10 cellular contexts compared by ENCODE assay signal in the genomic region with DNA sequence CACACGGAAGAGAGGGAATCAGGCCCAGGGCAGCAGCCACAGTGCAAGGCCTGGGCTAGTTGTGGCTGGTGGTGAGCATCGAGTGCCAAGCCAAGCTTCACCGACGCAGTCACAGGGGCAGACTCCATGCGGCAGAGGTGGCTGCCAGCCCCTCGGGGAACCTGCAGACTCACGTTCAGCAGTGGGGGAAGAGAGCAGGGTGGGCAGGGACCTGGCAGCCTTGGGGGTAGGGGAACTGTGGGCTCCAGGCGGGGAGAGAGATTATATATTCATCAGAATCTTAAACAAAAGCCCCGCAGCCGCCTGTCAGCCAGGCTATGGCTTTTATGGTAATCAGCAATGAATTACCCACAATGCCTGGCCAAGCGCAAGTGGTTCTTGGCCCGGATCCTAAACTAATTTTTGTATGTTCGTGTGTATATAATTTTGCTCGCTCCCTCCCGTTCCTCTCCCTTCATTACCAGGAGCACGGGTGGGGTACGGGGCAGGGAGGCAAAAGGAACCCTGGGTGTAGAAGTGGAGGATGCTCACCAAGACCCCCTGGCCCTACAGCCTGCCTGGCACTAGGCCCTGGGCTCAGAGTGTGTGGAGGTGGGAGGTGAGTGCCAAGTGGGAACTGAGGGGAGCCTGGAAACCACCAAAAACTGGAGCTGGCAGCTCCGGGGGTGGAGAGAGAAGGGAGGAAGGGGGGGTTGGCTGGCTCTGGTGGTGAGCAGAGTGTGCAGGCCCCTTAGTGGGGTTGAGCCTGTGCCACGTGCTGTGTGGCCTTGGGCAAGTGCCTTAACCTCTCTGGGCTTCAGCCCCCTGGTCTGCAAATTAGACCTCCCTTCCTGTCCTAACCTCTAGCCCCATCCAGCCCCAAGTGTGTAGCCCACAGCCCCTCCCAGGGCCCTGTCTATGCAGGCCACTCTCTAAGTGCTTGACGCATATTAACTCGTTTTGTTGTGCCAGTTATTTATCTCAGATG. TPM values are rescaled to one million over a fixed set of nuclear protein-coding genes. Genes with fewer than 3 reads are reported as not detected.
A peak's percentile ranks its signal among the peaks of the same experiment; 100 is the strongest.
DNase-seq lines count a peak whose midpoint lies in the region; ATAC-seq, FAIRE-seq and TF ChIP-seq lines count a peak whose summit lies in the region.
"Had no signal": no experiment of that assay in that cellular context is flagged by ENCODE, and none has a peak within 500 bp of the region (broad histone marks: within the 10 kb centered on the region; RNA-seq: fewer than 3 reads in every experiment).

No MANE protein-coding gene starts in this region.

- H3K27me3 ChIP-seq in psoas muscle (ENCODE audit: insufficient read depth in 3 of 3, low read length in 2 of 3) = peaks cover 0 to 12% (median 4%) of the 10 kb centered on the region in 3 donors

- FAIRE-seq in GM12891 (lab: Jason Lieb, UNC) (no peak), HTR-8/SVneo (lab: Jason Lieb, UNC) (no peak)

- no peaks in the 10 kb centered on the region for H3K27me3 Mint-ChIP-seq in natural killer cell (ENCODE audit: low read depth in 2 of 2)
- H3K27me3 Mint-ChIP-seq: activated naive CD8-positive, alpha-beta T cell had no signal

- no peak overlapping the region for H3K4me3 Mint-ChIP-seq in natural killer cell
- H3K4me3 Mint-ChIP-seq: activated naive CD8-positive, alpha-beta T cell; stimulated activated naive CD8-positive, alpha-beta T cell treated with anti-CD3 and anti-CD28 coated beads, Interleukin-15, Interleukin-2, amounts not matched to agents 100 ng/mL and 50 ng/mL, for 24 hours had no signal

- H3K4me3 ChIP-seq in psoas muscle = no peak overlapping the region

- DNase-seq in GM12891 (ENCODE audit: insufficient read length, low spot score) (no peak), RKO (ENCODE audit: low spot score) (peak; percentile 43), fibroblast of the conjunctiva (ENCODE audit: low read depth) (peak; percentile 94), psoas muscle (peak in 1 of 2 donors; percentile 60), T-helper 1 cell (no peak), natural killer cell (no peak), COLO668 (lab: John Stamatoyannopoulos, UW; ENCODE audit: unreplicated experiment) (no peak), HTR-8/SVneo (ENCODE audit: insufficient read length, low spot score) (no peak)

- no peaks in the 10 kb centered on the region for H3K4me1 Mint-ChIP-seq in natural killer cell

- ATAC-seq in psoas muscle = peak; percentile 25 to 83 (median 70)
- no peak for ATAC-seq in natural killer cell

- TF ChIP-seq CTCF in psoas muscle (IDR thresholded peaks at IDR 0.05) (no peak), natural killer cell (IDR thresholded peaks at IDR 0.05) (no peak)

- 0 out of 2 replicates have a peak, but pooled peaks have one; percentile 56 for TF ChIP-seq POLR2A in GM12891 (IDR thresholded peaks at IDR 0.05; ENCODE audit: low read depth, low read length)

- no peaks in the 10 kb centered on the region for H3K36me3 ChIP-seq in psoas muscle (ENCODE audit: insufficient read depth in 1 of 2, low read depth in 1 of 2)

- no peaks in the 10 kb centered on the region for H3K9me3 ChIP-seq in psoas muscle

- intact Hi-C loops in psoas muscle (cut with DNase I) = no loop called here
- intact Hi-C loops in natural killer cell (cut with micrococcal nuclease) = no loop called here

- no peak overlapping the region for H3K27ac Mint-ChIP-seq in natural killer cell
- H3K27ac Mint-ChIP-seq: activated naive CD8-positive, alpha-beta T cell; stimulated activated naive CD8-positive, alpha-beta T cell treated with anti-CD3 and anti-CD28 coated beads, Interleukin-15, Interleukin-2, amounts not matched to agents 100 ng/mL and 50 ng/mL, for 24 hours had no signal

- no peak overlapping the region for H3K27ac ChIP-seq in psoas muscle

- H3K36me3 Mint-ChIP-seq in natural killer cell = no peaks in the 10 kb centered on the region
- H3K36me3 Mint-ChIP-seq: activated naive CD8-positive, alpha-beta T cell had no signal

- H3K9me3 Mint-ChIP-seq in natural killer cell = no peaks in the 10 kb centered on the region
- H3K9me3 Mint-ChIP-seq: stimulated activated naive CD8-positive, alpha-beta T cell treated with anti-CD3 and anti-CD28 coated beads, Interleukin-15, Interleukin-2, amounts not matched to agents 100 ng/mL and 50 ng/mL, for 24 hours had no signal

- no peaks in the 10 kb centered on the region for H3K4me1 ChIP-seq in psoas muscle

- 27 to 43% (median 29%) methylated on average over 21 of the region's 21 CpGs for WGBS in psoas muscle, 3 donors

TF ChIP-seq in GM12891, 5 proteins besides CTCF, POLR2A, EP300 and RAD21:
- no peak for TF ChIP-seq PAX5 (IDR thresholded peaks at IDR 0.05; ENCODE audit: insufficient read depth, low read length, severe bottlenecking)
- no peak for TF ChIP-seq POU2F2 (IDR thresholded peaks at IDR 0.05; ENCODE audit: low read depth, low read length)
- no peak for TF ChIP-seq TAF1 (IDR thresholded peaks at IDR 0.05; ENCODE audit: low read depth, low read length)
- TF ChIP-seq POLR2AphosphoS5 (IDR thresholded peaks at IDR 0.05; ENCODE audit: low read depth, low read length) = peak; percentile 37; the same call in 1 of the 2 replicates
- TF ChIP-seq SPI1 (IDR thresholded peaks at IDR 0.05; ENCODE audit: low read depth, low read length) = no peak
TF ChIP-seq in GM12891: peak in this region for 1.

RNA-seq across cellular contexts. Expression of a gene that starts 31.9 kb away (rescaled TPM):
- polyA plus RNA-seq in GM12891 (2012; ENCODE audit: low read depth, missing spikeins) = 7.4 TPM
- 10 to 100 TPM; 11.4 to 29.7 (median 23.5) TPM for total RNA-seq in psoas muscle
- polyA plus RNA-seq in psoas muscle = 1 to 10 TPM; 4.2 to 5.5 (median 4.3) TPM
- under 1 TPM; 0.47 to 0.73 (median 0.61) TPM for total RNA-seq in natural killer cell

Comparison
In these comparisons a context has a peak if more than half of its experiments do, and no peak if none do; other contexts are left out.
1. DNase-seq: peak in RKO (single experiment) and fibroblast of the conjunctiva (single experiment); none in GM12891 (single experiment), T-helper 1 cell (0 of 5), natural killer cell (single experiment), COLO668 (single experiment) and HTR-8/SVneo (single experiment).
2. ATAC-seq: peak in psoas muscle (4 of 4); none in natural killer cell (0 of 3).
3. RNA of a gene that starts 31.9 kb away (total RNA-seq): 11.4 to 29.7 TPM in psoas muscle; 0.47 to 0.73 TPM in natural killer cell; every median in the first group is over 4 times any median in the second.